Comparison of ENCODE assay signal across 9 cellular contexts in genomic region chr9:122264360-122265264, GRCh38. TPM values are rescaled to one million over a fixed set of nuclear protein-coding genes. Genes with fewer than 3 reads are reported as not detected.
A peak's percentile ranks its signal among the peaks of the same experiment; 100 is the strongest.
DNase-seq lines count a peak whose midpoint lies in the region; ATAC-seq, FAIRE-seq and TF ChIP-seq lines count a peak whose summit lies in the region.
"Had no signal": no experiment of that assay in that cellular context is flagged by ENCODE, and none has a peak within 500 bp of the region (broad histone marks: within the 10 kb centered on the region; RNA-seq: fewer than 3 reads in every experiment).

MRRF (plus strand) TSS chr9:122264882; CDS start chr9:122270892, 6,010 bp downstream.
RBM18 (minus strand) TSS chr9:122264840; CDS start chr9:122261492, 3,348 bp downstream.

- peak; percentile 88 for ATAC-seq in HG03175 (IDR thresholded peaks at IDR 0.05; ENCODE audit: unreplicated experiment)

- H3K36me3 ChIP-seq in kidney (ENCODE audit: control insufficient read depth in 1 of 2, insufficient read depth in 2 of 2, low read length in 2 of 2) = peaks cover 0 to 8% of the 10 kb centered on the region in 2 donors

- intact Hi-C loops in kidney (cut with DNase I) = no loop called here

- in situ Hi-C loops in GM18951 (cut with MboI; ENCODE audit: low sequenced_read_pairs, unreplicated experiment) = no loop called here

- no peak for FAIRE-seq in kidney (lab: Jason Lieb, UNC)
- FAIRE-seq: TTC549 had no signal

- peak within 1 kb of the TSS; percentile 97 to 98 for H3K27ac ChIP-seq in kidney (ENCODE audit: low read depth in 2 of 2, low read length in 2 of 2)

- H3K4me3 ChIP-seq in kidney (ENCODE audit: low read length in 2 of 2) = peak within 1 kb of the TSS; percentile 89 to 98

- peaks cover 13 to 25% of the 10 kb centered on the region in 2 donors for H3K4me1 ChIP-seq in kidney (ENCODE audit: control insufficient read depth in 1 of 2, insufficient read depth in 1 of 2, low read depth in 1 of 2, low read length in 2 of 2)

- peak; percentile 94 for TF ChIP-seq POLR2A in GM18951 (IDR thresholded peaks at IDR 0.05; ENCODE audit: extremely low read depth, insufficient read depth, insufficient read length)

- H3K9me3 ChIP-seq in kidney (ENCODE audit: control insufficient read depth in 1 of 2, low read length in 2 of 2) = no peaks in the 10 kb centered on the region

- peak within 1 kb of the TSS; percentile 90 to 93 for H3K9ac ChIP-seq in kidney (ENCODE audit: low read length in 2 of 2)

- TF ChIP-seq CTCF in AG09319 (IDR thresholded peaks at IDR 0.05; ENCODE audit: low read depth, low read length) (no peak), kidney (IDR thresholded peaks at IDR 0.05; ENCODE audit: borderline replicate concordance, extremely low read depth, insufficient read depth) (peak; percentile 5)

- DNase-seq in AG09319 (ENCODE audit: extremely low read depth, low read depth) = peak; percentile 70
- DNase-seq in NCI-H345 treated with DMSO at 0.1 percent for 48 hours (lab: John Stamatoyannopoulos, UW; ENCODE audit: unreplicated experiment) = peak; percentile 84
- peak; percentile 86 for DNase-seq in activated CD4-positive, alpha-beta T cell treated with anti-CD3 and anti-CD28 coated beads for 1 hour
- peak; percentile 89 for DNase-seq in cerebellum (ENCODE audit: low spot score)
- peak; percentile 97 for DNase-seq in kidney
- peak; percentile 72 to 87 for DNase-seq in stimulated activated CD4-positive, alpha-beta T cell treated with anti-CD3 and anti-CD28 coated beads, Interleukin-15, amount 100 ng/mL, for 1 hour (ENCODE audit: low read depth in 1 of 2, low spot score in 1 of 2)

RNA-seq across cellular contexts. Expression of gene MRRF, which starts in this region (rescaled TPM):
- 24.0 TPM for total RNA-seq in cerebellum
- 44.9 TPM for total RNA-seq in kidney
- 38.8 TPM for polyA plus RNA-seq in kidney (ENCODE audit: insufficient read depth, low read depth, low replicate concordance)

RNA-seq across cellular contexts. Expression of gene RBM18, which starts in this region (rescaled TPM):
- total RNA-seq in cerebellum (17.5 TPM), kidney (18.5 TPM)
- 17.5 TPM for polyA plus RNA-seq in kidney (ENCODE audit: insufficient read depth, low read depth, low replicate concordance)

Comparison
In these comparisons a context has a peak if more than half of its experiments do, and no peak if none do; other contexts are left out.
1. Peak in every context shown above with its lines: DNase-seq, ATAC-seq, H3K4me3 ChIP-seq and H3K27ac ChIP-seq.